In the genomic region with DNA sequence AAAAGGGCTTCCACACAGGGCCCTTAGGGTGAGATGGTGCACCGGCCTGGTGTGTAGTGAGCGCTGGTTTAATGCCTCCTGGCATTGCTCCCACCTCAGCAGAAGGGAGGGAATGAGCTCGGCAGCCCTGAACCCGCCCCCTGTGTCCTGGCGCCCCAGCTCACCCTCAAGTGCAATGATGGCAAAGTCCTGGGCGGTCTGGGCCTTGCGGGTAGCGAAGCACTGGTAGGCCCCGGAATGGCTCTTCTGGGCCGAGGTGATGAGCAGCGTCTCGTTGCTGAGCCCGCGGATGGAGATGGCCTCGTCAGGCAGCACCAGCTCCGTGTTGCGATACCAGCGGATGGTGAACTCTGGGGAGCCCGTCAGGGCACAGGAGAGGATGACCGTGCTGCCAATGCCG, we compare ENCODE assay signal across 8 cellular contexts.
"Had no signal": no experiment of that assay in that cellular context is flagged by ENCODE, and none has a peak within 500 bp of the region (broad histone marks: within the 10 kb centered on the region; RNA-seq: fewer than 3 reads in every experiment).

No MANE protein-coding gene starts in this region.

- H3K4me1 Mint-ChIP-seq: IgD-negative memory B cell had no signal

- H3K27ac ChIP-seq: HL-60 had no signal

- FAIRE-seq: HepG2 had no signal

- H3K27ac Mint-ChIP-seq: GM23338, HFFc6, IgD-negative memory B cell had no signal

- H3K9me3 Mint-ChIP-seq: GM23338, HFFc6, IgD-negative memory B cell had no signal

- H3K4me3 ChIP-seq: GM23338, HAP-1 had no signal

- H3K36me3 ChIP-seq: HAP-1 had no signal

- H2AFZ ChIP-seq: GM23338 had no signal

- H3K36me3 Mint-ChIP-seq: IgD-negative memory B cell had no signal

- DNase-seq: H7, KBM-7 had no signal

- H3K9me3 ChIP-seq: HAP-1 had no signal

- H3K4me3 Mint-ChIP-seq: GM23338, HFFc6 had no signal

- H3K4me2 ChIP-seq: GM23338 had no signal

- H3K4me1 ChIP-seq: HAP-1 had no signal
